Comparison of ENCODE assay signal across 9 cellular contexts in the genomic region with DNA sequence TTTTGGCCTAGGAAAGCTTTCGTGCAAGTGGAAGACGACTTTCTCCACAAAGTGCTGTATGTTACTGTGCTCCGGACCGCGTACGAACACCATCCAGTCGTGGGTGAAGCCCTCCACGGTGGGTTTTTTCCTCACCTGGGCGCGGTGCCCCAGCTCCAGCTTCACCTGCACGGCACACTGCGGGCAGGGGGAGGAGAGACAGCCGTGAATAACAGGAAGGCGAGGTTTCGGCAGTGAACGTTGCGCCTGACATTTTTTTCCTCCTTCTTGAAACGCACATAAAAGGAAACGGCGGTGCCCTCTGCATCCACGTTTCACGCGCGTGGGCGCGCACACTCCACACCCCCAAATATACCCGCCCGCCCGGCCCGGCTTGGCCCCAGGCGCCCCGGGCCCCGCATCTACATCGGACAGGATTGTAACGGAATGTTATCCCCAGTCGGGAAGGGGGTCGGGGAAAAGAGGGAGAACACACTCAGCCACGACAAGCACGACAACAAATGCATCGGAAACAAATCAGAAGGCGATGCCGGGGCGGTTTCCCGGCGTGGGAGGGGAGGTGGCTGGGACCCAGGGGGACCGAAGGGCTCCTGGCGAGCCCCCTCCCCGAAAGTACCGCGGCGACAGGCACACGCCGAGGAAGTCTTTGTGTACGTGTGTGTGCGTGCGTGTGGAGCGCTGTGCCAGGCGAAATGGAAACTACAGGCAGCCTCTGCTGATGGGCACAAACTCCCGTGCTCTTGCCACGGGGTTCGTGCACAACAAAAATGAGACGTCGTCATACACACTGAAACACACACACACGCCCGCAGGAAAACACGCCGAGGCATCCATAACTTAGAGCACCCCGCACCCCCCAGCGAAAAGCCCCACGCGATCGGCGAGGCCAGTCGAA. TPM values are rescaled to one million over a fixed set of nuclear protein-coding genes. Genes with fewer than 3 reads are reported as not detected.
DNase-seq lines count a peak whose midpoint lies in the region; ATAC-seq and TF ChIP-seq lines count a peak whose summit lies in the region.
"Had no signal": no experiment of that assay in that cellular context is flagged by ENCODE, and none has a peak within 500 bp of the region (broad histone marks: within the 10 kb centered on the region; RNA-seq: fewer than 3 reads in every experiment).

No MANE protein-coding gene starts in this region.

- H3K27me3 ChIP-seq in CD8-positive, alpha-beta memory T cell (ENCODE audit: insufficient read depth, low read length, poor library complexity, severe bottlenecking): no peaks in the 10 kb centered on the region
- no peaks in the 10 kb centered on the region for H3K27me3 ChIP-seq in muscle layer of duodenum (ENCODE audit: low read depth, low read length)

- peak overlapping the region; percentile 93 to 99 (median 99) for H3K4me3 Mint-ChIP-seq in CD8-positive, alpha-beta memory T cell

- H3K4me1 Mint-ChIP-seq in CD8-positive, alpha-beta memory T cell: peaks cover 50 to 68% (median 64%) of the 10 kb centered on the region in 3 donors

- no peak for TF ChIP-seq POLR2A in erythroblast (IDR thresholded peaks at IDR 0.05; ENCODE audit: low read length)

- POLR2A ChIA-PET in CD8-positive, alpha-beta memory T cell (lab: Charles Lee): interaction anchor here (1.3 to 2.1 kb wide), 3 partner anchors 15 to 714 kb away, joined by 3 to 27 read pairs (median 4); partner anchors contain the start of genes FOCAD and KLHL9

- no peaks in the 10 kb centered on the region for H3K36me3 ChIP-seq in CD8-positive, alpha-beta memory T cell (ENCODE audit: insufficient read depth, low read length)
- no peaks in the 10 kb centered on the region for H3K36me3 ChIP-seq in muscle layer of duodenum (ENCODE audit: control insufficient read depth in 1 of 2, insufficient read depth in 2 of 2, low read length in 2 of 2)

- H3K4me3 ChIP-seq in CD8-positive, alpha-beta memory T cell (ENCODE audit: low read length): peak overlapping the region; percentile 72
- H3K4me3 ChIP-seq in muscle layer of duodenum (ENCODE audit: low read depth in 1 of 2, low read length in 2 of 2): peak overlapping the region; percentile 94 to 98
- H3K4me3 ChIP-seq: K562 had no signal

- peaks cover 0 to 9% of the 10 kb centered on the region in 2 donors for H3K27me3 Mint-ChIP-seq in CD8-positive, alpha-beta memory T cell

- peaks cover 0 to 29% (median 0%) of the 10 kb centered on the region in 3 donors for H3K36me3 Mint-ChIP-seq in CD8-positive, alpha-beta memory T cell

- H3K9me3 ChIP-seq in CD8-positive, alpha-beta memory T cell (ENCODE audit: low read length): no peaks in the 10 kb centered on the region
- H3K9me3 ChIP-seq in muscle layer of duodenum (ENCODE audit: control insufficient read depth in 1 of 2, low read length in 2 of 2): no peaks in the 10 kb centered on the region

- no peak for ATAC-seq in GM18858 (IDR thresholded peaks at IDR 0.05; ENCODE audit: unreplicated experiment)
- ATAC-seq: K562 had no signal

- CTCF ChIA-PET in CD8-positive, alpha-beta memory T cell (lab: Charles Lee): interaction anchor here (2.0 kb wide), 2 partner anchors 63 to 320 kb away, joined by 6 to 14 read pairs; partner anchors contain the start of gene FOCAD

- H3K9me3 Mint-ChIP-seq in CD8-positive, alpha-beta memory T cell: no peaks in the 10 kb centered on the region

- peaks cover 36% of the 10 kb centered on the region for H3K4me1 ChIP-seq in CD8-positive, alpha-beta memory T cell (ENCODE audit: insufficient read depth, low read length)
- peaks cover 21 to 25% of the 10 kb centered on the region in 2 donors for H3K4me1 ChIP-seq in muscle layer of duodenum (ENCODE audit: control insufficient read depth in 1 of 2, insufficient read depth in 2 of 2, low read length in 2 of 2)

- peak; percentile 34 to 82 (median 61) for DNase-seq in CD8-positive, alpha-beta memory T cell
- DNase-seq in NAMALWA (ENCODE audit: low spot score): peak; percentile 43
- peak; percentile 51 for DNase-seq in activated T-cell treated with anti-CD3 and anti-CD28 coated beads for 4 hours
- DNase-seq in erythroblast (lab: John Stamatoyannopoulos, UW): peak; percentile 55 to 66
- peak; percentile 63 to 81 (median 68) for DNase-seq in stimulated activated naive CD4-positive, alpha-beta T cell (lab: John Stamatoyannopoulos, UW)
- DNase-seq in NCI-H128 (lab: John Stamatoyannopoulos, UW; ENCODE audit: unreplicated experiment): no peak

- peak overlapping the region; percentile 62 for H3K27ac ChIP-seq in CD8-positive, alpha-beta memory T cell (ENCODE audit: low read depth, low read length)
- H3K27ac ChIP-seq in muscle layer of duodenum (ENCODE audit: low read length): peak overlapping the region; percentile 60

- H3K27ac Mint-ChIP-seq in CD8-positive, alpha-beta memory T cell: peak overlapping the region; percentile 94 to 99 (median 96)

RNA-seq across cellular contexts. Expression of gene MLLT3, which starts 1.4 kb away (rescaled TPM):
- total RNA-seq in CD8-positive, alpha-beta memory T cell: 10 to 100 TPM; 36.8 to 37.0 TPM
- polyA plus RNA-seq in CD8-positive, alpha-beta memory T cell: 24.6 TPM
